In genomic region chr5:180895330-180895729, GRCh38 we compare ENCODE assay signal across 4 cellular contexts. TPM values are rescaled to one million over a fixed set of nuclear protein-coding genes. Genes with fewer than 3 reads are reported as not detected.
"Had no signal": no experiment of that assay in that cellular context is flagged by ENCODE, and none has a peak within 500 bp of the region (broad histone marks: within the 10 kb centered on the region; RNA-seq: fewer than 3 reads in every experiment).

No MANE protein-coding gene starts in this region.

RNA-seq across cellular contexts. Expression of gene BTNL8, which starts 3.6 kb away (rescaled TPM):
- total RNA-seq: GM23248, GM23338, H4, HFFc6 had no signal
- polyA plus RNA-seq: GM23248 had no signal
